In genomic region chr9:104758974-104759373, GRCh38 we compare ENCODE assay signal across 12 cellular contexts. TPM values are rescaled to one million over a fixed set of nuclear protein-coding genes. Genes with fewer than 3 reads are reported as not detected.
A peak's percentile ranks its signal among the peaks of the same experiment; 100 is the strongest.
DNase-seq lines count a peak whose midpoint lies in the region; ATAC-seq and TF ChIP-seq lines count a peak whose summit lies in the region.
"Had no signal": no experiment of that assay in that cellular context is flagged by ENCODE, and none has a peak within 500 bp of the region (broad histone marks: within the 10 kb centered on the region; RNA-seq: fewer than 3 reads in every experiment).

No MANE protein-coding gene starts in this region.

- no peaks in the 10 kb centered on the region for H3K36me3 ChIP-seq in Karpas-422 (ENCODE audit: insufficient read depth, low read length)

- H3K4me3 ChIP-seq in Karpas-422 (ENCODE audit: low read length) (no peak overlapping the region), dorsolateral prefrontal cortex (no peak overlapping the region)

- peak; percentile 35 for ATAC-seq in GM21786 (IDR thresholded peaks at IDR 0.05; ENCODE audit: unreplicated experiment)
- ATAC-seq in left ventricle myocardium superior, result peak; percentile 63
- no peak for ATAC-seq in HG03025 (IDR thresholded peaks at IDR 0.05; ENCODE audit: low FRiP score, unreplicated experiment)

- H2AFZ ChIP-seq in Karpas-422 (ENCODE audit: low read length), result no peak overlapping the region

- H3K9ac ChIP-seq in Karpas-422 (ENCODE audit: low read length), result no peak overlapping the region

- no peaks in the 10 kb centered on the region for H3K9me2 ChIP-seq in Karpas-422 (replicated peaks; ENCODE audit: insufficient read depth, low read length)

- H3K4me1 ChIP-seq in Karpas-422 (ENCODE audit: low read length), result peaks cover 11% of the 10 kb centered on the region

- TF ChIP-seq CTCF in dorsolateral prefrontal cortex (IDR thresholded peaks at IDR 0.05 in 54 of 56, conservative IDR thresholded peaks at IDR 0.05 in 2 of 56; ENCODE audit: low read depth in 1 of 56, partially characterized antibody in 56 of 56), result no peak

- H3K79me2 ChIP-seq in Karpas-422 (ENCODE audit: low read length), result no peaks in the 10 kb centered on the region

- H3K27ac ChIP-seq in Karpas-422 (ENCODE audit: low read length) (no peak overlapping the region), dorsolateral prefrontal cortex (peak overlapping the region in 3 of 59 donors; percentile 19 to 61 (median 37))

- H4K20me1 ChIP-seq in Karpas-422 (ENCODE audit: insufficient read depth, low read depth, low read length), result no peaks in the 10 kb centered on the region

- peak; percentile 51 for DNase-seq in DMS53 (lab: John Stamatoyannopoulos, UW)
- DNase-seq in NCI-H345 treated with DMSO at 0.1 percent for 48 hours (lab: John Stamatoyannopoulos, UW; ENCODE audit: unreplicated experiment), result peak; percentile 30
- DNase-seq in left ventricle myocardium superior, result no peak
- no peak for DNase-seq in Karpas-422
- DNase-seq in dorsolateral prefrontal cortex, result no peak
- no peak for DNase-seq in stimulated activated CD4-positive, alpha-beta T cell treated with anti-CD3 and anti-CD28 coated beads, Interleukin-4, amount 100 ng/mL, for 24 hours
- DNase-seq: activated CD4-positive, CD25-positive, alpha-beta regulatory T cell treated with anti-CD3 and anti-CD28 coated beads, Interleukin-2, amount 50 U/mL, for 72 hours; activated naive CD8-positive, alpha-beta T cell treated with anti-CD3 and anti-CD28 coated beads, Interleukin-2, amount 10 ng/mL, durations not matched to agents 7 days and 5 days; hippocampal formation; NCI-H2029 treated with DMSO at 0.1 percent for 48 hours had no signal

- intact Hi-C loops in left ventricle myocardium superior (cut with micrococcal nuclease) (no loop called here), dorsolateral prefrontal cortex (cut with DNase I) (no loop called here)

- H3K27me3 ChIP-seq in Karpas-422 (ENCODE audit: low read length), result peaks cover 2% of the 10 kb centered on the region; the same call in 1 of the 2 replicates
- H3K27me3 ChIP-seq in dorsolateral prefrontal cortex, result no peaks in the 10 kb centered on the region

- no peaks in the 10 kb centered on the region for H3K9me3 ChIP-seq in Karpas-422 (ENCODE audit: low read length)

- no peak overlapping the region for H3K4me2 ChIP-seq in Karpas-422 (ENCODE audit: low read depth, low read length, poor library complexity, severe bottlenecking)

RNA-seq across cellular contexts. Expression of gene NIPSNAP3B, which starts 5.0 kb away (rescaled TPM):
- total RNA-seq in left ventricle myocardium superior, result 35.2 TPM
- 0.29 and 0.71 TPM in 2 replicates for total RNA-seq in Karpas-422 (2014; rRNA removed; shearing (Covaris generic); ENCODE audit: low replicate concordance)
- 10 to 100 TPM in 99 of 120 experiments, 1 to 10 TPM in 21; 3.9 to 21.5 (median 13.1) TPM for total RNA-seq in dorsolateral prefrontal cortex

RNA-seq across cellular contexts. Expression of gene NIPSNAP3A, which starts 11.5 kb away (rescaled TPM):
- 17.3 TPM for total RNA-seq in left ventricle myocardium superior
- 7.6 and 20.3 TPM in 2 replicates for total RNA-seq in Karpas-422 (2014; rRNA removed; shearing (Covaris generic); ENCODE audit: low replicate concordance)
- 10 to 100 TPM; 13.9 to 29.9 (median 22.9) TPM for total RNA-seq in dorsolateral prefrontal cortex

Comparison
In these comparisons a context has a peak if more than half of its experiments do, and no peak if none do; other contexts are left out.
1. DNase-seq: peak in DMS53 (single experiment) and NCI-H345 treated with DMSO at 0.1 percent for 48 hours (single experiment); none in left ventricle myocardium superior (single experiment), Karpas-422 (single experiment), dorsolateral prefrontal cortex (0 of 10) and stimulated activated CD4-positive, alpha-beta T cell treated with anti-CD3 and anti-CD28 coated beads, Interleukin-4, amount 100 ng/mL, for 24 hours (single experiment).